Comparison of ENCODE assay signal across 15 cellular contexts in genomic region chr2:181778621-181779195, GRCh38.
DNase-seq lines count a peak whose midpoint lies in the region; ATAC-seq and TF ChIP-seq lines count a peak whose summit lies in the region.
"Had no signal": no experiment of that assay in that cellular context is flagged by ENCODE, and none has a peak within 500 bp of the region (broad histone marks: within the 10 kb centered on the region; RNA-seq: fewer than 3 reads in every experiment).

No MANE protein-coding gene starts in this region.

- H3K9ac ChIP-seq in neuronal stem cell (ENCODE audit: low read depth, low read length, poor library complexity): no peak overlapping the region

- H3K14ac ChIP-seq in neuronal stem cell (ENCODE audit: low read length): no peak overlapping the region

- no peak overlapping the region for H2BK5ac ChIP-seq in neuronal stem cell (ENCODE audit: low read length)

- no peak overlapping the region for H3K27ac ChIP-seq in neuronal stem cell (replicated peaks; ENCODE audit: low read length)
- no peak overlapping the region for H3K27ac ChIP-seq in CD8-positive, alpha-beta memory T cell (ENCODE audit: low read depth, low read length)
- H3K27ac ChIP-seq: vagina had no signal

- no peak overlapping the region for H2BK15ac ChIP-seq in neuronal stem cell (ENCODE audit: low read length)

- H3K36me3 Mint-ChIP-seq in CD8-positive, alpha-beta memory T cell: no peaks in the 10 kb centered on the region

- no peak for ATAC-seq in HG03520 (IDR thresholded peaks at IDR 0.05; ENCODE audit: unreplicated experiment)
- no peak for ATAC-seq in GM21717 (IDR thresholded peaks at IDR 0.05; ENCODE audit: unreplicated experiment)

- H3K9me3 ChIP-seq in MG63 (no peaks in the 10 kb centered on the region), neuronal stem cell (replicated peaks in 1 of 2; ENCODE audit: control insufficient read depth in 2 of 2, insufficient read depth in 1 of 2, low read depth in 1 of 2, low read length in 2 of 2) (no peaks in the 10 kb centered on the region)
- H3K9me3 ChIP-seq in CD8-positive, alpha-beta memory T cell (ENCODE audit: low read length): no peaks in the 10 kb centered on the region
- H3K9me3 ChIP-seq: stomach, vagina had no signal

- H3K4ac ChIP-seq in neuronal stem cell (ENCODE audit: low read length): no peak overlapping the region

- H3K18ac ChIP-seq in neuronal stem cell (ENCODE audit: low read length): no peak overlapping the region

- H3K4me2 ChIP-seq in neuronal stem cell (ENCODE audit: insufficient read depth, low read length, poor library complexity, severe bottlenecking): no peak overlapping the region

- no peak overlapping the region for H3K4me3 Mint-ChIP-seq in CD8-positive, alpha-beta memory T cell

- no peak overlapping the region for H2AK5ac ChIP-seq in neuronal stem cell (ENCODE audit: low read depth, low read length)

- no peak overlapping the region for H4K91ac ChIP-seq in neuronal stem cell (ENCODE audit: low read depth, low read length, poor library complexity)

- CTCF ChIA-PET in CD8-positive, alpha-beta memory T cell (lab: Charles Lee): interaction anchor here (0.8 kb wide), 1 partner anchor 9 kb away, joined by 4 read pairs; no protein-coding TSS in a partner anchor

- peak overlapping the region; percentile 53 for H2AFZ ChIP-seq in neuronal stem cell (ENCODE audit: low read length)

- no peaks in the 10 kb centered on the region for H3K4me1 Mint-ChIP-seq in CD8-positive, alpha-beta memory T cell

- peaks cover 0 to 23% of the 10 kb centered on the region in 2 donors for H3K27me3 Mint-ChIP-seq in CD8-positive, alpha-beta memory T cell

- peak; percentile 46 for DNase-seq in EH (ENCODE audit: low read depth)
- peak; percentile 13 for DNase-seq in MG63
- DNase-seq in fibroblast of the aortic adventitia (ENCODE audit: low read depth): peak; percentile 57
- DNase-seq in neuronal stem cell (ENCODE audit: low spot score): no peak
- no peak for DNase-seq in CD8-positive, alpha-beta memory T cell
- DNase-seq in SKM-1 treated with dmso at 0.1 percent for 144 hours (lab: John Stamatoyannopoulos, UW; ENCODE audit: unreplicated experiment): no peak
- DNase-seq: activated CD4-positive, CD25-positive, alpha-beta regulatory T cell treated with anti-CD3 and anti-CD28 coated beads, Interleukin-2, amount 50 U/mL, for 72 hours; activated effector memory CD4-positive, alpha-beta T cell treated with anti-CD3 and anti-CD28 coated beads, Interleukin-2, amount 50 U/mL, for 16 hours; MV-4-11; NCI-H82; stimulated activated CD4-positive, alpha-beta T cell treated with anti-CD3 and anti-CD28 coated beads, Interleukin-15, amount 100 ng/mL, for 24 hours; stomach had no signal

- POLR2A ChIA-PET in CD8-positive, alpha-beta memory T cell (lab: Charles Lee): no interaction called here

- peaks cover 12 to 34% of the 10 kb centered on the region in 2 donors for H3K4me1 ChIP-seq in neuronal stem cell (ENCODE audit: control insufficient read depth in 2 of 2, insufficient read depth in 1 of 2, low read depth in 1 of 2, low read length in 2 of 2)
- no peaks in the 10 kb centered on the region for H3K4me1 ChIP-seq in CD8-positive, alpha-beta memory T cell (ENCODE audit: insufficient read depth, low read length)

- H3K4me3 ChIP-seq in MG63: no peak overlapping the region
- no peak overlapping the region for H3K4me3 ChIP-seq in fibroblast of the aortic adventitia (ENCODE audit: low read depth, low read length)
- H3K4me3 ChIP-seq in neuronal stem cell (ENCODE audit: low read length in 2 of 2): peak overlapping the region in 1 of 2 donors; percentile 7
- H3K4me3 ChIP-seq in CD8-positive, alpha-beta memory T cell (ENCODE audit: low read length): no peak overlapping the region
- H3K4me3 ChIP-seq: stomach, vagina had no signal

- no peaks in the 10 kb centered on the region for H3K79me1 ChIP-seq in neuronal stem cell (ENCODE audit: low read depth, low read length)

- no peaks in the 10 kb centered on the region for H3K36me3 ChIP-seq in MG63
- H3K36me3 ChIP-seq in neuronal stem cell (replicated peaks in 1 of 2; ENCODE audit: control insufficient read depth in 2 of 2, insufficient read depth in 2 of 2, low read length in 2 of 2): no peaks in the 10 kb centered on the region
- no peaks in the 10 kb centered on the region for H3K36me3 ChIP-seq in CD8-positive, alpha-beta memory T cell (ENCODE audit: insufficient read depth, low read length)
- H3K36me3 ChIP-seq: stomach, vagina had no signal

- no peak overlapping the region for H3K23ac ChIP-seq in neuronal stem cell (ENCODE audit: low read depth, low read length, poor library complexity)

- no peaks in the 10 kb centered on the region for H3K9me3 Mint-ChIP-seq in CD8-positive, alpha-beta memory T cell

- no CpG with 5 or more reads among the region's 2 CpGs for WGBS in neuronal stem cell (ENCODE audit: extremely low coverage in 2 of 2, insufficient read length in 2 of 2, insufficient replicate concordance in 1 of 2), 2 donors

- H3K27me3 ChIP-seq in MG63 (no peaks in the 10 kb centered on the region), neuronal stem cell (ENCODE audit: control insufficient read depth in 3 of 3, insufficient read depth in 3 of 3, low read depth in 1 of 3, low read length in 3 of 3) (no peaks in the 10 kb centered on the region)
- no peaks in the 10 kb centered on the region for H3K27me3 ChIP-seq in CD8-positive, alpha-beta memory T cell (ENCODE audit: insufficient read depth, low read length, poor library complexity, severe bottlenecking)
- H3K27me3 ChIP-seq: stomach, vagina had no signal

- no peak overlapping the region for H3K27ac Mint-ChIP-seq in CD8-positive, alpha-beta memory T cell

- no peak overlapping the region for H4K8ac ChIP-seq in neuronal stem cell (ENCODE audit: low read depth, low read length)

- H2BK12ac ChIP-seq in neuronal stem cell (ENCODE audit: low read length): no peak overlapping the region

- no peak overlapping the region for H2BK120ac ChIP-seq in neuronal stem cell (ENCODE audit: low read depth, low read length)

- TF ChIP-seq CTCF in fibroblast of the aortic adventitia (IDR thresholded peaks at IDR 0.05; ENCODE audit: insufficient read depth, low read length): no peak

Comparison
In these comparisons a context has a peak if more than half of its experiments do, and no peak if none do; other contexts are left out.
1. DNase-seq: peak in EH (single experiment), MG63 (single experiment) and fibroblast of the aortic adventitia (single experiment); none in neuronal stem cell (single experiment), CD8-positive, alpha-beta memory T cell (0 of 5) and SKM-1 treated with dmso at 0.1 percent for 144 hours (single experiment).